ENCODE assay signal across 15 cellular contexts in genomic region chr10:96740141-96740540, GRCh38. TPM values are rescaled to one million over a fixed set of nuclear protein-coding genes. Genes with fewer than 3 reads are reported as not detected.
"Had no signal": no experiment of that assay in that cellular context is flagged by ENCODE, and none has a peak within 500 bp of the region (broad histone marks: within the 10 kb centered on the region; RNA-seq: fewer than 3 reads in every experiment).

No MANE protein-coding gene starts in this region.

- H3K27ac ChIP-seq: breast epithelium, gastrocnemius medialis, psoas muscle had no signal

- H3K9me3 Mint-ChIP-seq: activated naive CD4-positive, alpha-beta T cell treated with anti-CD3 and anti-CD28 coated beads, Interleukin-2, amount 50 U/mL, for 72 hours; activated T-cell treated with anti-CD3 and anti-CD28 coated beads, Interleukin-2, amount 50 U/mL, for 24 hours; nephron; stimulated activated naive CD8-positive, alpha-beta T cell treated with anti-CD3 and anti-CD28 coated beads, Interleukin-15, Interleukin-2, amounts not matched to agents 100 ng/mL and 50 ng/mL, for 24 hours; T-helper 2 cell treated with Interferon-gamma antibody and Interleukin-4, amounts not matched to agents 5 μg/mL and 100 μg/mL, for 36 hours had no signal

- DNase-seq: activated CD4-positive, alpha-beta T cell treated with anti-CD3 and anti-CD28 coated beads, Interleukin-2, amount 50 U/mL, for 4 hours; activated CD4-positive, CD25-positive, alpha-beta regulatory T cell treated with anti-CD3 and anti-CD28 coated beads, Interleukin-2, amount 50 U/mL, for 72 hours; activated CD8-positive, alpha-beta memory T cell treated with anti-CD3 and anti-CD28 coated beads, Interleukin-2, amount 10 ng/mL, durations not matched to agents 7 days and 5 days; activated effector memory CD4-positive, alpha-beta T cell treated with anti-CD3 and anti-CD28 coated beads, Interleukin-2, amount 50 U/mL, for 16 hours; activated T-cell treated with anti-CD3 and anti-CD28 coated beads, Interleukin-2, amount 50 U/mL, for 24 hours; mammary epithelial cell; psoas muscle; stimulated activated CD4-positive, alpha-beta T cell treated with anti-CD3 and anti-CD28 coated beads, Interleukin-12 subunit alpha, Interleukin-12 subunit beta, amount 100 ng/mL, for 4 hours had no signal

- ATAC-seq: activated CD8-positive, alpha-beta memory T cell treated with anti-CD3 and anti-CD28 coated beads, Interleukin-2, amount 10 ng/mL, durations not matched to agents 7 days and 5 days; activated naive CD4-positive, alpha-beta T cell treated with anti-CD3 and anti-CD28 coated beads, Interleukin-2, amount 50 U/mL, for 72 hours; psoas muscle had no signal

- H3K4me1 Mint-ChIP-seq: nephron had no signal

- H3K27me3 Mint-ChIP-seq: stimulated activated naive CD8-positive, alpha-beta T cell treated with anti-CD3 and anti-CD28 coated beads, Interleukin-15, Interleukin-2, amounts not matched to agents 100 ng/mL and 50 ng/mL, for 24 hours had no signal

- H3K4me3 Mint-ChIP-seq: activated CD8-positive, alpha-beta memory T cell treated with anti-CD3 and anti-CD28 coated beads, Interleukin-2, amount 10 ng/mL, durations not matched to agents 7 days and 5 days; activated T-cell treated with anti-CD3 and anti-CD28 coated beads, Interleukin-2, amount 50 U/mL, for 24 hours; nephron; stimulated activated naive CD8-positive, alpha-beta T cell treated with anti-CD3 and anti-CD28 coated beads, Interleukin-15, Interleukin-2, amounts not matched to agents 100 ng/mL and 50 ng/mL, for 24 hours; T-helper 2 cell treated with Interferon-gamma antibody and Interleukin-4, amounts not matched to agents 5 μg/mL and 100 μg/mL, for 36 hours had no signal

- H3K4me1 ChIP-seq: breast epithelium, gastrocnemius medialis, psoas muscle had no signal

- H3K4me3 ChIP-seq: breast epithelium, gastrocnemius medialis, mucosa of descending colon, psoas muscle had no signal

- H3K36me3 ChIP-seq: breast epithelium, gastrocnemius medialis had no signal

- H3K36me3 Mint-ChIP-seq: activated CD8-positive, alpha-beta memory T cell treated with anti-CD3 and anti-CD28 coated beads, Interleukin-2, amount 10 ng/mL, durations not matched to agents 7 days and 5 days; activated naive CD4-positive, alpha-beta T cell treated with anti-CD3 and anti-CD28 coated beads, Interleukin-2, amount 50 U/mL, for 72 hours had no signal

- H3K27me3 ChIP-seq: breast epithelium, gastrocnemius medialis had no signal

- H3K27ac Mint-ChIP-seq: activated CD8-positive, alpha-beta memory T cell treated with anti-CD3 and anti-CD28 coated beads, Interleukin-2, amount 10 ng/mL, durations not matched to agents 7 days and 5 days; activated naive CD4-positive, alpha-beta T cell treated with anti-CD3 and anti-CD28 coated beads, Interleukin-2, amount 50 U/mL, for 72 hours; activated T-cell treated with anti-CD3 and anti-CD28 coated beads, Interleukin-2, amount 50 U/mL, for 24 hours; nephron; stimulated activated naive CD8-positive, alpha-beta T cell treated with anti-CD3 and anti-CD28 coated beads, Interleukin-15, Interleukin-2, amounts not matched to agents 100 ng/mL and 50 ng/mL, for 24 hours; T-helper 2 cell treated with Interferon-gamma antibody and Interleukin-4, amounts not matched to agents 5 μg/mL and 100 μg/mL, for 36 hours had no signal

- H3K9me3 ChIP-seq: breast epithelium, gastrocnemius medialis, mucosa of descending colon, psoas muscle had no signal

RNA-seq across cellular contexts. Expression of gene PIK3AP1, which starts 19.8 kb away (rescaled TPM):
- polyA plus RNA-seq: mammary epithelial cell had no signal
